In the genomic region with DNA sequence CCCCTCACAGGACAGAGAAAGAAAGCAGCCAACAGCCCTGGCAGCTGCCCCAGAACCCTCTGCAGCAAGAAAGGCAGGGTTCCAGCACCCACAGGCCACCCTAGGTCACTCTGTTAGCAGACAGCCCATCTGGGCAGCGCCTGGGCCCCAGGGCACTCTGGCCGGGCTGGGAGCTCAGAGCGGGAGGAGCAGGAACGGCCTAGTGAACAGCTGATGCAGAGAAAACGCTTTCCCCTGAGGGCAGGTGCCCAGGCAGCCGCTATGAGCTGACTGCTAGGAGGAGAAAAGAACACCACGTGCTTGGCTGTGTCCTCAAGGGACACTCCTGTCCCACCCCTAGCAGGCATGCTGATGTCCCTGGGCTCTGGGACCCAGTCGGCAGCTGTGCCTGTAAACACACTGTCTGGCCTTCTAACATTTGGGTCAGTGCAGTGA, we compare ENCODE assay signal across 1 cellular context.
TF ChIP-seq lines count a peak whose summit lies in the region.

No MANE protein-coding gene starts in this region.

TF ChIP-seq in SK-N-SH, 30 proteins besides CTCF, POLR2A, EP300 and RAD21 (continued from another document):
- TF ChIP-seq USF2 (IDR thresholded peaks at IDR 0.05; ENCODE audit: borderline replicate concordance, low read depth, low read length) (no peak), TCF12 (IDR thresholded peaks at IDR 0.05) (0 out of 2 replicates have a peak, but pooled peaks have one; percentile 19), SMC3 (IDR thresholded peaks at IDR 0.05; ENCODE audit: low read depth, low read length) (no peak), MXI1 (IDR thresholded peaks at IDR 0.05; ENCODE audit: low read depth, low read length) (peak; percentile 89), EZH2phosphoT487 (IDR thresholded peaks at IDR 0.05; ENCODE audit: borderline replicate concordance, low read depth) (no peak), TAF1 (IDR thresholded peaks at IDR 0.05; ENCODE audit: borderline replicate concordance, low read depth, low read length) (no peak), GABPA (IDR thresholded peaks at IDR 0.05; ENCODE audit: low read depth) (no peak), SIN3A (IDR thresholded peaks at IDR 0.05; ENCODE audit: borderline replicate concordance, low read depth, low read length) (no peak), YY1 (IDR thresholded peaks at IDR 0.05; ENCODE audit: low read depth) (no peak), TEAD4 (IDR thresholded peaks at IDR 0.05; ENCODE audit: borderline replicate concordance, insufficient read depth) (no peak)
- TF ChIP-seq, protein P1, sequence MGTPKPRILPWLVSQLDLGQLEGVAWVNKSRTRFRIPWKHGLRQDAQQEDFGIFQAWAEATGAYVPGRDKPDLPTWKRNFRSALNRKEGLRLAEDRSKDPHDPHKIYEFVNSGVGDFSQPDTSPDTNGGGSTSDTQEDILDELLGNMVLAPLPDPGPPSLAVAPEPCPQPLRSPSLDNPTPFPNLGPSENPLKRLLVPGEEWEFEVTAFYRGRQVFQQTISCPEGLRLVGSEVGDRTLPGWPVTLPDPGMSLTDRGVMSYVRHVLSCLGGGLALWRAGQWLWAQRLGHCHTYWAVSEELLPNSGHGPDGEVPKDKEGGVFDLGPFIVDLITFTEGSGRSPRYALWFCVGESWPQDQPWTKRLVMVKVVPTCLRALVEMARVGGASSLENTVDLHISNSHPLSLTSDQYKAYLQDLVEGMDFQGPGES (IDR thresholded peaks at IDR 0.05; ENCODE audit: low read depth, low read length), result no peak
- TF ChIP-seq, protein P2, sequence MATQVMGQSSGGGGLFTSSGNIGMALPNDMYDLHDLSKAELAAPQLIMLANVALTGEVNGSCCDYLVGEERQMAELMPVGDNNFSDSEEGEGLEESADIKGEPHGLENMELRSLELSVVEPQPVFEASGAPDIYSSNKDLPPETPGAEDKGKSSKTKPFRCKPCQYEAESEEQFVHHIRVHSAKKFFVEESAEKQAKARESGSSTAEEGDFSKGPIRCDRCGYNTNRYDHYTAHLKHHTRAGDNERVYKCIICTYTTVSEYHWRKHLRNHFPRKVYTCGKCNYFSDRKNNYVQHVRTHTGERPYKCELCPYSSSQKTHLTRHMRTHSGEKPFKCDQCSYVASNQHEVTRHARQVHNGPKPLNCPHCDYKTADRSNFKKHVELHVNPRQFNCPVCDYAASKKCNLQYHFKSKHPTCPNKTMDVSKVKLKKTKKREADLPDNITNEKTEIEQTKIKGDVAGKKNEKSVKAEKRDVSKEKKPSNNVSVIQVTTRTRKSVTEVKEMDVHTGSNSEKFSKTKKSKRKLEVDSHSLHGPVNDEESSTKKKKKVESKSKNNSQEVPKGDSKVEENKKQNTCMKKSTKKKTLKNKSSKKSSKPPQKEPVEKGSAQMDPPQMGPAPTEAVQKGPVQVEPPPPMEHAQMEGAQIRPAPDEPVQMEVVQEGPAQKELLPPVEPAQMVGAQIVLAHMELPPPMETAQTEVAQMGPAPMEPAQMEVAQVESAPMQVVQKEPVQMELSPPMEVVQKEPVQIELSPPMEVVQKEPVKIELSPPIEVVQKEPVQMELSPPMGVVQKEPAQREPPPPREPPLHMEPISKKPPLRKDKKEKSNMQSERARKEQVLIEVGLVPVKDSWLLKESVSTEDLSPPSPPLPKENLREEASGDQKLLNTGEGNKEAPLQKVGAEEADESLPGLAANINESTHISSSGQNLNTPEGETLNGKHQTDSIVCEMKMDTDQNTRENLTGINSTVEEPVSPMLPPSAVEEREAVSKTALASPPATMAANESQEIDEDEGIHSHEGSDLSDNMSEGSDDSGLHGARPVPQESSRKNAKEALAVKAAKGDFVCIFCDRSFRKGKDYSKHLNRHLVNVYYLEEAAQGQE (IDR thresholded peaks at IDR 0.05; ENCODE audit: low read depth, low read length), result no peak
